2 cellular contexts compared by ENCODE assay signal in the genomic region with DNA sequence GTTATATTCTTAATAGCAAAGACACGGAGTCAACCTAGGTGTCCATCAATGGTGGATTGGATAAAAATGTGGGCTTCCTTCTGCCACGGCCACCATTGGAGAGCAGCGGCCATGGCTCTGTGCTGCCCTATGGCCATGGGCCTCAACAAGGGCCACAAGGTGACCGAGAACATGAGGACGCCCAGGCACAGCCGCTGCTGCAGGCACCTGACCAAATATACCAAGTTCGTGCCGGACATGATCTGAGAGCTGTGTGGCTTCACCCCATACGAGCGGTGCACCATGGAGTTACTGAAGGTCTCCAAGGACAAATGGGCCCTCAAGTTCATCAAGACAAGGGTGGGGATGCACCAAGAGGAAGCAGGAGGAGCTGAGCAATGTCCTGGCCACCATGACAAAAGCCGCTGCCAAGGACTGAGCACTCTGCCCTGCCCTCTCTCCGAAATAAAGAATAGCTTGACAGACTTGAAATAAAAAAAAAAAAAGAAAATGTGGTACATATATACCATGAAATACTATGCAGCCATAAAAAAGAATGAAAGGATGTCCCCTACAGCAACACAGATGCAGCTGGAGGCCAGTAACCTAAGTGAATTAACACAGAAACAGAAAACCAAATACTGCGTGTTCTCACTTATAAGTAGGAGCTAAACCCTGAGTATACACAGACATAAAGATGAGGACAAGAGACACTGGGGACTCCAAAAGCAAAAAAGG.
TF ChIP-seq lines count a peak whose summit lies in the region.

No MANE protein-coding gene starts in this region.

TF ChIP-seq in HEK293, 187 proteins besides CTCF, POLR2A, EP300 and RAD21:
- TF ChIP-seq HOXA7 (CRISPR knock-in tag; IDR thresholded peaks at IDR 0.05; ENCODE audit: borderline replicate concordance) (no peak), ZNF704 (tag by site-specific recombination; IDR thresholded peaks at IDR 0.05) (no peak), ZNF223 (tag by site-specific recombination; IDR thresholded peaks at IDR 0.05) (no peak), WT1 (tag by site-specific recombination; IDR thresholded peaks at IDR 0.05) (no peak), ZNF398 (tag by site-specific recombination; IDR thresholded peaks at IDR 0.05) (no peak), ZNF600 (tag by site-specific recombination; IDR thresholded peaks at IDR 0.05) (no peak), ZNF558 (tag by site-specific recombination; IDR thresholded peaks at IDR 0.05) (no peak), ZNF146 (tag by site-specific recombination; IDR thresholded peaks at IDR 0.05) (peak; percentile 84)
TF ChIP-seq in HEK293: peak in this region for 1.

TF ChIP-seq in K562, 482 proteins besides CTCF, POLR2A, EP300 and RAD21:
- no peak for TF ChIP-seq ZNF121 (CRISPR knock-in tag; conservative IDR thresholded peaks at IDR 0.05)
- TF ChIP-seq POLR2G (IDR thresholded peaks at IDR 0.05; ENCODE audit: low read depth, low read length), result 0 out of 2 replicates have a peak, but pooled peaks have one; percentile 16
- TF ChIP-seq SAFB2 (IDR thresholded peaks at IDR 0.05; ENCODE audit: borderline replicate concordance, low read depth, low read length, severe bottlenecking), result no peak
- no peak for TF ChIP-seq PTTG1 (tag; IDR thresholded peaks at IDR 0.05; ENCODE audit: low read depth)
- TF ChIP-seq KAT7 (CRISPR knock-in tag; IDR thresholded peaks at IDR 0.05; ENCODE audit: borderline replicate concordance), result no peak
- TF ChIP-seq, protein P1, sequence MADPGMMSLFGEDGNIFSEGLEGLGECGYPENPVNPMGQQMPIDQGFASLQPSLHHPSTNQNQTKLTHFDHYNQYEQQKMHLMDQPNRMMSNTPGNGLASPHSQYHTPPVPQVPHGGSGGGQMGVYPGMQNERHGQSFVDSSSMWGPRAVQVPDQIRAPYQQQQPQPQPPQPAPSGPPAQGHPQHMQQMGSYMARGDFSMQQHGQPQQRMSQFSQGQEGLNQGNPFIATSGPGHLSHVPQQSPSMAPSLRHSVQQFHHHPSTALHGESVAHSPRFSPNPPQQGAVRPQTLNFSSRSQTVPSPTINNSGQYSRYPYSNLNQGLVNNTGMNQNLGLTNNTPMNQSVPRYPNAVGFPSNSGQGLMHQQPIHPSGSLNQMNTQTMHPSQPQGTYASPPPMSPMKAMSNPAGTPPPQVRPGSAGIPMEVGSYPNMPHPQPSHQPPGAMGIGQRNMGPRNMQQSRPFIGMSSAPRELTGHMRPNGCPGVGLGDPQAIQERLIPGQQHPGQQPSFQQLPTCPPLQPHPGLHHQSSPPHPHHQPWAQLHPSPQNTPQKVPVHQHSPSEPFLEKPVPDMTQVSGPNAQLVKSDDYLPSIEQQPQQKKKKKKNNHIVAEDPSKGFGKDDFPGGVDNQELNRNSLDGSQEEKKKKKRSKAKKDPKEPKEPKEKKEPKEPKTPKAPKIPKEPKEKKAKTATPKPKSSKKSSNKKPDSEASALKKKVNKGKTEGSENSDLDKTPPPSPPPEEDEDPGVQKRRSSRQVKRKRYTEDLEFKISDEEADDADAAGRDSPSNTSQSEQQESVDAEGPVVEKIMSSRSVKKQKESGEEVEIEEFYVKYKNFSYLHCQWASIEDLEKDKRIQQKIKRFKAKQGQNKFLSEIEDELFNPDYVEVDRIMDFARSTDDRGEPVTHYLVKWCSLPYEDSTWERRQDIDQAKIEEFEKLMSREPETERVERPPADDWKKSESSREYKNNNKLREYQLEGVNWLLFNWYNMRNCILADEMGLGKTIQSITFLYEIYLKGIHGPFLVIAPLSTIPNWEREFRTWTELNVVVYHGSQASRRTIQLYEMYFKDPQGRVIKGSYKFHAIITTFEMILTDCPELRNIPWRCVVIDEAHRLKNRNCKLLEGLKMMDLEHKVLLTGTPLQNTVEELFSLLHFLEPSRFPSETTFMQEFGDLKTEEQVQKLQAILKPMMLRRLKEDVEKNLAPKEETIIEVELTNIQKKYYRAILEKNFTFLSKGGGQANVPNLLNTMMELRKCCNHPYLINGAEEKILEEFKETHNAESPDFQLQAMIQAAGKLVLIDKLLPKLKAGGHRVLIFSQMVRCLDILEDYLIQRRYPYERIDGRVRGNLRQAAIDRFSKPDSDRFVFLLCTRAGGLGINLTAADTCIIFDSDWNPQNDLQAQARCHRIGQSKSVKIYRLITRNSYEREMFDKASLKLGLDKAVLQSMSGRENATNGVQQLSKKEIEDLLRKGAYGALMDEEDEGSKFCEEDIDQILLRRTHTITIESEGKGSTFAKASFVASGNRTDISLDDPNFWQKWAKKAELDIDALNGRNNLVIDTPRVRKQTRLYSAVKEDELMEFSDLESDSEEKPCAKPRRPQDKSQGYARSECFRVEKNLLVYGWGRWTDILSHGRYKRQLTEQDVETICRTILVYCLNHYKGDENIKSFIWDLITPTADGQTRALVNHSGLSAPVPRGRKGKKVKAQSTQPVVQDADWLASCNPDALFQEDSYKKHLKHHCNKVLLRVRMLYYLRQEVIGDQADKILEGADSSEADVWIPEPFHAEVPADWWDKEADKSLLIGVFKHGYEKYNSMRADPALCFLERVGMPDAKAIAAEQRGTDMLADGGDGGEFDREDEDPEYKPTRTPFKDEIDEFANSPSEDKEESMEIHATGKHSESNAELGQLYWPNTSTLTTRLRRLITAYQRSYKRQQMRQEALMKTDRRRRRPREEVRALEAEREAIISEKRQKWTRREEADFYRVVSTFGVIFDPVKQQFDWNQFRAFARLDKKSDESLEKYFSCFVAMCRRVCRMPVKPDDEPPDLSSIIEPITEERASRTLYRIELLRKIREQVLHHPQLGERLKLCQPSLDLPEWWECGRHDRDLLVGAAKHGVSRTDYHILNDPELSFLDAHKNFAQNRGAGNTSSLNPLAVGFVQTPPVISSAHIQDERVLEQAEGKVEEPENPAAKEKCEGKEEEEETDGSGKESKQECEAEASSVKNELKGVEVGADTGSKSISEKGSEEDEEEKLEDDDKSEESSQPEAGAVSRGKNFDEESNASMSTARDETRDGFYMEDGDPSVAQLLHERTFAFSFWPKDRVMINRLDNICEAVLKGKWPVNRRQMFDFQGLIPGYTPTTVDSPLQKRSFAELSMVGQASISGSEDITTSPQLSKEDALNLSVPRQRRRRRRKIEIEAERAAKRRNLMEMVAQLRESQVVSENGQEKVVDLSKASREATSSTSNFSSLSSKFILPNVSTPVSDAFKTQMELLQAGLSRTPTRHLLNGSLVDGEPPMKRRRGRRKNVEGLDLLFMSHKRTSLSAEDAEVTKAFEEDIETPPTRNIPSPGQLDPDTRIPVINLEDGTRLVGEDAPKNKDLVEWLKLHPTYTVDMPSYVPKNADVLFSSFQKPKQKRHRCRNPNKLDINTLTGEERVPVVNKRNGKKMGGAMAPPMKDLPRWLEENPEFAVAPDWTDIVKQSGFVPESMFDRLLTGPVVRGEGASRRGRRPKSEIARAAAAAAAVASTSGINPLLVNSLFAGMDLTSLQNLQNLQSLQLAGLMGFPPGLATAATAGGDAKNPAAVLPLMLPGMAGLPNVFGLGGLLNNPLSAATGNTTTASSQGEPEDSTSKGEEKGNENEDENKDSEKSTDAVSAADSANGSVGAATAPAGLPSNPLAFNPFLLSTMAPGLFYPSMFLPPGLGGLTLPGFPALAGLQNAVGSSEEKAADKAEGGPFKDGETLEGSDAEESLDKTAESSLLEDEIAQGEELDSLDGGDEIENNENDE (IDR thresholded peaks at IDR 0.05; ENCODE audit: low read depth, low read length), result no peak
- no peak for TF ChIP-seq ZC3H11A (IDR thresholded peaks at IDR 0.05; ENCODE audit: low read depth, low read length)
- TF ChIP-seq NCOA2 (IDR thresholded peaks at IDR 0.05; ENCODE audit: partially characterized antibody in 2 of 2), result no peak
- peak; percentile 48 for TF ChIP-seq ZNF146 (CRISPR knock-in tag; IDR thresholded peaks at IDR 0.05; ENCODE audit: unreplicated experiment)
